Comparison of ENCODE assay signal across 8 cellular contexts in the genomic region with DNA sequence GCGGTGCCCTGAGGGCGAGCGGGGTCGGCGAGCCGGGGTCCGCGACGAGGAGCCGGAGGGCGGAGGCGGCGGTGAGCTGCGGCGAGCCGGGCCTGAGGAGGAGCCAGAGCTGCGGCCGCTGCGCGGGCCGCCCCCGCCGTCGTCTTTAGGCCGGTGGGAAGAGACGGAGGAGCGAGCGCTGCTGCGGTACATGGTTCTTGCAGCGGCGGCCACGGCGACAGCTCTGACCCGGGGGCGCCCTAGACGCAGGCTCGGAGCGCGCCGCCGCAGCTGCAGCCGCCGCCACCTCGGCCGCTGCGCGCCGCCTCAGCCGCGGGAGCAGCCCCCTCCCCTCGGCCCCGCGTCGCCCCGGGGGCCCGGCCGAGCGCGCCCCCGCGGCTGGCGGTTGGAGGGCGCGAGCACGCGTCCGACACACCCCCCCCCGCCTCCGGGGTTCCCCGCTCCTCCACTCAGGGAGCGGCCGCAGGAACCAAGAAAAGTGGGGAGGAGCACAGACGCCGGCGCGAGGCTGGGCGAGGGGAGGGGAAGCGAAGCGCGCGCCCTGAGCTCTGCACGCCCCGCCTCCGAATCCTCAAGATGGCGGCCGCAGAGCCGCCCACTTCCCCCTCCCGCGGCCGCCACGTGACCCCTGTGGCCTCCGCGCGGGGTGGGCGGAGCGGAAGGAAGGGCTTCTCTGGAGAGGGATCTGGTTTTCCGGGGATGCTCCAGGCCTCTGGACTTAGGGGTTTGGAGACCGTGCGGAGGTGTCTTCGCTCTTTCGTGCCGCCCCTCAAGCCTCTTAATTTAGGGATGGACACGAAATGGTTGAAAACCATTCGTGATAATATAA. TPM values are rescaled to one million over a fixed set of nuclear protein-coding genes. Genes with fewer than 3 reads are reported as not detected.
DNase-seq lines count a peak whose midpoint lies in the region; ATAC-seq and TF ChIP-seq lines count a peak whose summit lies in the region.

Gene ZNF318 (minus strand): TSS at position 474 of the 829 bp plus-strand sequence. CDS start 282 bp downstream, at position 192.

- H3K4me1 ChIP-seq in H9 (ENCODE audit: insufficient read depth, low read length): 0 out of 2 replicates have a peak, but pooled peaks cover 2% of the 10 kb centered on the region

- no peak within 1 kb of the TSS for H2AK5ac ChIP-seq in H9 (ENCODE audit: insufficient read length, low read length)

- no peak within 1 kb of the TSS for H2AFZ ChIP-seq in H9 (ENCODE audit: low read length)

- H3K9me3 ChIP-seq in H9 (ENCODE audit: control insufficient read depth, low read depth, low read length): no peaks in the 10 kb centered on the region
- H3K9me3 ChIP-seq in MG63: no peaks in the 10 kb centered on the region

- H3K23ac ChIP-seq in H9 (ENCODE audit: insufficient read length, low read depth, low read length): no peak within 1 kb of the TSS

- no peak within 1 kb of the TSS for H4K5ac ChIP-seq in H9 (ENCODE audit: insufficient read length, low read depth, low read length)

- H3T11ph ChIP-seq in H9 (ENCODE audit: low read length): no peak within 1 kb of the TSS

- TF ChIP-seq CTCF in H9 (conservative IDR thresholded peaks at IDR 0.05): no peak
- no peak for TF ChIP-seq CTCF in fibroblast of pulmonary artery (IDR thresholded peaks at IDR 0.05; ENCODE audit: low read length, missing control alignments)

- no peak within 1 kb of the TSS for H4K91ac ChIP-seq in H9 (ENCODE audit: insufficient read length, low read depth, low read length)

- H3K4ac ChIP-seq in H9 (ENCODE audit: low read depth, low read length): no peak within 1 kb of the TSS

- peak within 1 kb of the TSS; percentile 68 for H3K4me2 ChIP-seq in H9 (ENCODE audit: insufficient read depth, insufficient read length, low read length)

- peaks cover 8% of the 10 kb centered on the region for H3K23me2 ChIP-seq in H9 (ENCODE audit: insufficient read length, low read depth, low read length, poor library complexity, severe bottlenecking)

- no peak within 1 kb of the TSS for H3K18ac ChIP-seq in H9 (ENCODE audit: insufficient read length, low read depth, low read length)

- no peak within 1 kb of the TSS for H3K56ac ChIP-seq in H9 (ENCODE audit: insufficient read length, low read depth, low read length)

- H4K8ac ChIP-seq in H9 (replicated peaks; ENCODE audit: insufficient read length, low read depth, low read length): no peak within 1 kb of the TSS

- H3K27ac ChIP-seq in H9 (ENCODE audit: insufficient read length, low read depth, low read length): no peak within 1 kb of the TSS

- H3K36me3 Mint-ChIP-seq in H9 (ENCODE audit: insufficient read depth in 1 of 3, low read depth in 3 of 3): peaks cover 0 to 13% (median 9%) of the 10 kb centered on the region in 3 experiments; a peak in 5 of 7 replicates
- peaks cover 7% of the 10 kb centered on the region for H3K36me3 Mint-ChIP-seq in natural killer cell treated with Interleukin-12 subunit alpha and Interleukin-12 subunit beta and Interleukin-15 and Interleukin-18, amount 100 ng/mL, for 72 hours

- no peak within 1 kb of the TSS for H2BK5ac ChIP-seq in H9 (ENCODE audit: insufficient read length, low read length)

- no peak within 1 kb of the TSS for H2BK15ac ChIP-seq in H9 (ENCODE audit: low read depth, low read length)

- H3K27me3 ChIP-seq in H9 (ENCODE audit: insufficient read depth, low read length) (no peaks in the 10 kb centered on the region; the same call in 1 of the 2 replicates), MG63 (no peaks in the 10 kb centered on the region)

- H3K27ac Mint-ChIP-seq in H9: peak within 1 kb of the TSS; percentile 74 to 92 (median 74); a peak in 4 of 7 replicates
- peak within 1 kb of the TSS; percentile 88 to 94 for H3K27ac Mint-ChIP-seq in natural killer cell treated with Interleukin-12 subunit alpha and Interleukin-12 subunit beta and Interleukin-15 and Interleukin-18, amount 100 ng/mL, for 72 hours

- H3K4me3 ChIP-seq in MG63 (peak within 1 kb of the TSS; percentile 59), fibroblast of pulmonary artery (replicated peaks; ENCODE audit: low read depth, low read length) (peak within 1 kb of the TSS; percentile 74)

- H2BK12ac ChIP-seq in H9 (ENCODE audit: insufficient read length, low read depth, low read length): no peak within 1 kb of the TSS

- ATAC-seq in natural killer cell treated with Interleukin-12 subunit alpha and Interleukin-12 subunit beta and Interleukin-15 and Interleukin-18, amount 100 ng/mL, for 72 hours: peak; percentile 98

- H3K36me3 ChIP-seq in MG63: no peaks in the 10 kb centered on the region; the same call in 1 of the 2 replicates

- H2BK120ac ChIP-seq in H9 (ENCODE audit: low read depth, low read length, poor library complexity, severe bottlenecking): no peak within 1 kb of the TSS

- H3K79me2 ChIP-seq in H9 (ENCODE audit: insufficient read depth, low read length): no peaks in the 10 kb centered on the region; the same call in 1 of the 2 replicates

- H3K4me1 Mint-ChIP-seq in H9: peaks cover 17 to 22% of the 10 kb centered on the region in 2 experiments
- H3K4me1 Mint-ChIP-seq in natural killer cell treated with Interleukin-12 subunit alpha and Interleukin-12 subunit beta and Interleukin-15 and Interleukin-18, amount 100 ng/mL, for 72 hours (ENCODE audit: low read depth in 2 of 2): peaks cover 27 to 46% of the 10 kb centered on the region in 2 donors

- WGBS in H9 (ENCODE audit: extremely low coverage, insufficient read length, low lambda C conversion rate): no CpG with 5 or more reads among the region's 104 CpGs

- no peaks in the 10 kb centered on the region for H3K79me1 ChIP-seq in H9 (ENCODE audit: insufficient read depth, low read depth, low read length, poor library complexity, severe bottlenecking)

- peak within 1 kb of the TSS; percentile 25 for H3K9ac ChIP-seq in H9 (ENCODE audit: extremely low read depth, insufficient read length, low read length)

- peak within 1 kb of the TSS; percentile 78 to 91 for H3K4me3 Mint-ChIP-seq in H9
- H3K4me3 Mint-ChIP-seq in natural killer cell treated with Interleukin-12 subunit alpha and Interleukin-12 subunit beta and Interleukin-15 and Interleukin-18, amount 100 ng/mL, for 72 hours: peak within 1 kb of the TSS; percentile 84

- no peaks in the 10 kb centered on the region for H4K20me1 ChIP-seq in H9 (ENCODE audit: control insufficient read depth, insufficient read depth, insufficient read length)

- H3K27me3 Mint-ChIP-seq in H9 (ENCODE audit: low read depth): peaks cover 17% of the 10 kb centered on the region
- H3K27me3 Mint-ChIP-seq in natural killer cell treated with Interleukin-12 subunit alpha and Interleukin-12 subunit beta and Interleukin-15 and Interleukin-18, amount 100 ng/mL, for 72 hours: no peaks in the 10 kb centered on the region

- no peak within 1 kb of the TSS for H3K14ac ChIP-seq in H9 (ENCODE audit: insufficient read depth, low read length)

- H2BK20ac ChIP-seq in H9 (ENCODE audit: low read depth, low read length, poor library complexity, severe bottlenecking): no peak within 1 kb of the TSS

- no peaks in the 10 kb centered on the region for H3K9me3 Mint-ChIP-seq in H9
- H3K9me3 Mint-ChIP-seq in natural killer cell treated with Interleukin-12 subunit alpha and Interleukin-12 subunit beta and Interleukin-15 and Interleukin-18, amount 100 ng/mL, for 72 hours: no peaks in the 10 kb centered on the region

- DNase-seq in ELF-1 (ENCODE audit: low read depth, low spot score) (peak; percentile 99), H9 (peak; percentile 96), MG63 (peak; percentile 91), SHP77 (lab: John Stamatoyannopoulos, UW) (peak; percentile 96), fibroblast of pulmonary artery (ENCODE audit: low read depth) (peak; percentile 97)
- DNase-seq in activated T-helper 9 cell treated with anti-CD3 and anti-CD28 coated beads, Interleukin-2, amount 50 U/mL, for 16 hours (ENCODE audit: low read depth): peak; percentile 92
- peak; percentile 97 for DNase-seq in natural killer cell treated with Interleukin-12 subunit alpha and Interleukin-12 subunit beta and Interleukin-15 and Interleukin-18, amount 100 ng/mL, for 72 hours (ENCODE audit: low spot score)
- peak; percentile 93 for DNase-seq in stimulated activated naive CD4-positive, alpha-beta T cell treated with Interleukin-2 at 50 U/mL for 16 hours (lab: John Stamatoyannopoulos, UW)

RNA-seq across cellular contexts. Expression of gene ZNF318, which starts in this region (rescaled TPM):
- 15.0 and 16.3 TPM in 2 replicates for total RNA-seq in H9 (2021)
- total RNA-seq in MG63 (2014; rRNA removed; shearing (Covaris generic); ENCODE audit: low replicate concordance): 1.2 and 1.3 TPM in 2 replicates
- total RNA-seq in natural killer cell treated with Interleukin-12 subunit alpha and Interleukin-12 subunit beta and Interleukin-15 and Interleukin-18, amount 100 ng/mL, for 72 hours: 10 to 100 TPM in 1 of 2 donors, 1 to 10 TPM in 1; 6.4 to 11.3 TPM
